Comparison of ENCODE assay signal across 14 cellular contexts in the genomic region with DNA sequence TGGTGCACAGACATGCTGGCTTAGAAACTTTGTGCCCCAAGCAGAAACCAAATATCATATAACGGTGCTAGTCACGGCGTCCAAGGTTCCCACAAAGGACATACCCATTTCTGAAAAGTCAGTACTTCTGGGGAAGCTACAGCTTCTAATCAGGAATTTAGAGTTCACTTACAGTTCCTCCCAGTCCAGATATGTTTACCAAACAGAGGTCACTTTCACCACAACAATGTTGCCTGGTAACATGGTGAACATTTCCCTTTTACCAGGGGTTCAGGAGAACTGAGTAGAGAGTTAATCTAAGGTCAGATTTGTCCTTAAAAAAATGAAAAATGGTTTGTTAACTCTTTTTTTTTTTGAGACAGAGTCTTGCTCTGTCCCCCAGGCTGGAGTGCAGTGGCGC.
"Had no signal": no experiment of that assay in that cellular context is flagged by ENCODE, and none has a peak within 500 bp of the region (broad histone marks: within the 10 kb centered on the region; RNA-seq: fewer than 3 reads in every experiment).

No MANE protein-coding gene starts in this region.

- H3K4me3 Mint-ChIP-seq: activated CD8-positive, alpha-beta T cell treated with anti-CD3 and anti-CD28 coated beads, Interleukin-2, amount 10 ng/mL, durations not matched to agents 7 days and 5 days; activated naive CD8-positive, alpha-beta T cell treated with anti-CD3 and anti-CD28 coated beads, Interleukin-2, amount 10 ng/mL, durations not matched to agents 7 days and 5 days; nephron progenitor cell; stimulated activated effector memory CD8-positive, alpha-beta T cell treated with anti-CD3 and anti-CD28 coated beads, Interleukin-12 subunit alpha, Interleukin-12 subunit beta, amount 100 ng/mL, for 72 hours had no signal

- H3K4me1 Mint-ChIP-seq: nephron progenitor cell had no signal

- DNase-seq: activated CD8-positive, alpha-beta memory T cell treated with anti-CD3 and anti-CD28 coated beads, Interleukin-2, amount 50 U/mL, for 48 hours; activated CD8-positive, alpha-beta T cell treated with anti-CD3 and anti-CD28 coated beads, Interleukin-2, amount 10 ng/mL, durations not matched to agents 7 days and 5 days; activated naive CD8-positive, alpha-beta T cell treated with anti-CD3 and anti-CD28 coated beads, Interleukin-2, amount 10 ng/mL, durations not matched to agents 7 days and 5 days; aorta; colonic mucosa; effector CD4-positive, alpha-beta T cell; hippocampal formation; mammary epithelial cell; nephron progenitor cell; T1000; tibial artery had no signal

- H3K9me3 ChIP-seq: colonic mucosa, tibial artery had no signal

- H3K36me3 ChIP-seq: colonic mucosa had no signal

- ATAC-seq: activated CD8-positive, alpha-beta T cell treated with anti-CD3 and anti-CD28 coated beads, Interleukin-2, amount 10 ng/mL, durations not matched to agents 7 days and 5 days; stimulated activated effector memory CD8-positive, alpha-beta T cell treated with anti-CD3 and anti-CD28 coated beads, Interleukin-12 subunit alpha, Interleukin-12 subunit beta, amount 100 ng/mL, for 72 hours had no signal

- H3K27ac ChIP-seq: colonic mucosa, epithelial cell of prostate, skin epidermis, tibial artery had no signal

- H3K4me3 ChIP-seq: colonic mucosa, skin epidermis, tibial artery had no signal

- H3K27me3 ChIP-seq: colonic mucosa, tibial artery had no signal

- H3K27me3 Mint-ChIP-seq: activated naive CD8-positive, alpha-beta T cell treated with anti-CD3 and anti-CD28 coated beads, Interleukin-2, amount 10 ng/mL, durations not matched to agents 7 days and 5 days had no signal

- H3K27ac Mint-ChIP-seq: activated CD8-positive, alpha-beta T cell treated with anti-CD3 and anti-CD28 coated beads, Interleukin-2, amount 10 ng/mL, durations not matched to agents 7 days and 5 days; activated naive CD8-positive, alpha-beta T cell treated with anti-CD3 and anti-CD28 coated beads, Interleukin-2, amount 10 ng/mL, durations not matched to agents 7 days and 5 days; nephron progenitor cell had no signal

- H3K9me3 Mint-ChIP-seq: activated naive CD8-positive, alpha-beta T cell treated with anti-CD3 and anti-CD28 coated beads, Interleukin-2, amount 10 ng/mL, durations not matched to agents 7 days and 5 days; stimulated activated effector memory CD8-positive, alpha-beta T cell treated with anti-CD3 and anti-CD28 coated beads, Interleukin-12 subunit alpha, Interleukin-12 subunit beta, amount 100 ng/mL, for 72 hours had no signal
